8 cellular contexts compared by ENCODE assay signal in the genomic region with DNA sequence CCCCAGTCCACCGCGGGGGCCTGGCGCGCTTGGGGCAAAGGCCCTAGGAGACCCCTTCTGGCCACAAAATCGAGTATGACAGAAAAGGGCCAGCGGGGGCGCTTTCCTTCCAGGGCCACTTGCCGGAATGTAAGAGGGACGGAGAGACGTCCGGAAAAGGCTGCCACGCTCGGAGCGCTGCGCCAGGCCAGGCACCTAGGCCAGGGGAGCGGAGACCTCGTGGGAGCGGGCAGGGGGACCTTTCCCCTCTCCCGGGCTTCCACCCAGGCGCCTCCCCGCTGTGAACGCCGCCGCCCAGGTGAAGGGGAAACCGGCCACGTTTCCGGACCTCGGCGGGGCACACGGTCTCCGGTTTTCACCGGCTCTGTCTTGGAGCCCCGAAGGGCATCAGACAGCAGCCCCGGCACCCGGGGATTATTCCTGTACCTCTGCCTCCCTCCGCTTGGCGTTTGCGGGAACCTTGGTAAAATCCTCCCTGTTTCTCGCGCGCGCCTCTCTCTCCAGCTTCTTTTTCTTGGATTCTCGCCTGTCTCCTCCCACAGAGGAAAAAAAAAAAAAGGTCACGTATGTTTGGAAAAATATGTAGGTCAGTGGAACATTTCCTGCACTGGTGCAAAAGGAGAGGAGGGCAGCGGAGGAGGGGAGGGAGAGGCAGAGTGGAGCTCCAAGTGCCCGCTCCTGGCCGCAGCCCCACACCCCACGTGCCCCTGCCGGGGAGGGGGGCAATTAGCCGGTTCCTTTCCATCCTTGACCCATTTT. TPM values are rescaled to one million over a fixed set of nuclear protein-coding genes. Genes with fewer than 3 reads are reported as not detected.
DNase-seq lines count a peak whose midpoint lies in the region; ATAC-seq and TF ChIP-seq lines count a peak whose summit lies in the region.

No MANE protein-coding gene starts in this region.

- H3K27ac ChIP-seq in gastroesophageal sphincter = peak overlapping the region; percentile 92 to 97 (median 94)

- no peak for TF ChIP-seq EP300 in gastroesophageal sphincter (IDR thresholded peaks at IDR 0.05)

- peaks cover 7% of the 10 kb centered on the region for H3K27me3 ChIP-seq in gastroesophageal sphincter

- peak; percentile 33 for TF ChIP-seq CTCF in AG09309 (IDR thresholded peaks at IDR 0.05; ENCODE audit: control insufficient read depth, insufficient read depth, low read depth, low read length, missing control alignments)
- peak in 3 of 4 experiments; percentile 11 to 35 (median 24) for TF ChIP-seq CTCF in gastroesophageal sphincter (IDR thresholded peaks at IDR 0.05)

- ATAC-seq in gastroesophageal sphincter = peak; percentile 82
- ATAC-seq in GM18519 (IDR thresholded peaks at IDR 0.05; ENCODE audit: low FRiP score, unreplicated experiment) = no peak
- ATAC-seq in GM18867 (IDR thresholded peaks at IDR 0.05; ENCODE audit: unreplicated experiment) = no peak

- WGBS in gastroesophageal sphincter (ENCODE audit: low coverage in 1 of 2), 2 donors = 0% methylated on average over 15 of the region's 50 CpGs; no CpG with 5 or more reads in 1 of the 2 donors

- H3K36me3 ChIP-seq in gastroesophageal sphincter = no peaks in the 10 kb centered on the region

- DNase-seq in AG09309 (ENCODE audit: low read depth) (no peak), HT1080 (ENCODE audit: low read depth) (peak; percentile 56), non-pigmented ciliary epithelial cell (ENCODE audit: low read depth) (peak; percentile 42), GM19240 (ENCODE audit: insufficient read length, low spot score) (no peak)
- peak; percentile 31 for DNase-seq in activated naive CD4-positive, alpha-beta T cell treated with anti-CD3 and anti-CD28 coated beads, Interleukin-2, amount 50 U/mL, for 16 hours

- no peaks in the 10 kb centered on the region for H3K9me3 ChIP-seq in gastroesophageal sphincter

- peaks cover 0 to 64% (median 0%) of the 10 kb centered on the region in 3 donors for H3K4me1 ChIP-seq in gastroesophageal sphincter

- peak; percentile 23 to 26 for TF ChIP-seq POLR2A in gastroesophageal sphincter (IDR thresholded peaks at IDR 0.05)

- H3K4me3 ChIP-seq in AG09309 (ENCODE audit: control insufficient read depth, low read depth, low read length) = peak overlapping the region; percentile 69
- H3K4me3 ChIP-seq in gastroesophageal sphincter = peak overlapping the region; percentile 80 to 84

RNA-seq across cellular contexts. Expression of gene NPAS2, which starts 1.2 kb away (rescaled TPM):
- total RNA-seq in HT1080 (2014; rRNA removed; shearing (Covaris generic)) = 41.2 and 63.1 TPM in 2 replicates
- polyA plus RNA-seq in HT1080 (2015; cell fraction: cytosol; rRNA removed) = 115 and 128 TPM in 2 replicates
- 113 and 127 TPM in 2 replicates for polyA plus RNA-seq in HT1080 (2015; cell fraction: nucleus; rRNA removed)
- total RNA-seq in gastroesophageal sphincter = 10 to 100 TPM; 11.8 to 46.5 (median 21.7) TPM

Comparison
In these comparisons a context has a peak if more than half of its experiments do, and no peak if none do; other contexts are left out.
1. DNase-seq: peak in HT1080 (single experiment), activated naive CD4-positive, alpha-beta T cell treated with anti-CD3 and anti-CD28 coated beads, Interleukin-2, amount 50 U/mL, for 16 hours (single experiment) and non-pigmented ciliary epithelial cell (single experiment); none in AG09309 (single experiment) and GM19240 (single experiment).